ENCODE assay signal across 1 cellular context in genomic region chr2:203858176-203858575, GRCh38.
TF ChIP-seq lines count a peak whose summit lies in the region.

No MANE protein-coding gene starts in this region.

TF ChIP-seq in SK-N-SH treated with all-trans-retinoic acid at 6 μM for 48 hours, 23 proteins besides CTCF, POLR2A, EP300 and RAD21 (continued from another document):
- no peak for TF ChIP-seq ISL1 (CRISPR knock-in tag; IDR thresholded peaks at IDR 0.05)
- TF ChIP-seq TOX (CRISPR knock-in tag; IDR thresholded peaks at IDR 0.05; ENCODE audit: borderline replicate concordance), result no peak
- TF ChIP-seq ZFP3 (CRISPR knock-in tag; IDR thresholded peaks at IDR 0.05), result no peak
- no peak for TF ChIP-seq ZNF70 (CRISPR knock-in tag; IDR thresholded peaks at IDR 0.05)
- TF ChIP-seq CSRNP3 (CRISPR knock-in tag; IDR thresholded peaks at IDR 0.05), result no peak
- no peak for TF ChIP-seq PPARA (CRISPR knock-in tag; IDR thresholded peaks at IDR 0.05; ENCODE audit: borderline replicate concordance)
- no peak for TF ChIP-seq TCF4 (CRISPR knock-in tag; IDR thresholded peaks at IDR 0.05; ENCODE audit: borderline replicate concordance)
- TF ChIP-seq ARNTL (CRISPR knock-in tag; IDR thresholded peaks at IDR 0.05; ENCODE audit: borderline replicate concordance, low read depth), result no peak
